Comparison of ENCODE assay signal across 1 cellular context in the genomic region with DNA sequence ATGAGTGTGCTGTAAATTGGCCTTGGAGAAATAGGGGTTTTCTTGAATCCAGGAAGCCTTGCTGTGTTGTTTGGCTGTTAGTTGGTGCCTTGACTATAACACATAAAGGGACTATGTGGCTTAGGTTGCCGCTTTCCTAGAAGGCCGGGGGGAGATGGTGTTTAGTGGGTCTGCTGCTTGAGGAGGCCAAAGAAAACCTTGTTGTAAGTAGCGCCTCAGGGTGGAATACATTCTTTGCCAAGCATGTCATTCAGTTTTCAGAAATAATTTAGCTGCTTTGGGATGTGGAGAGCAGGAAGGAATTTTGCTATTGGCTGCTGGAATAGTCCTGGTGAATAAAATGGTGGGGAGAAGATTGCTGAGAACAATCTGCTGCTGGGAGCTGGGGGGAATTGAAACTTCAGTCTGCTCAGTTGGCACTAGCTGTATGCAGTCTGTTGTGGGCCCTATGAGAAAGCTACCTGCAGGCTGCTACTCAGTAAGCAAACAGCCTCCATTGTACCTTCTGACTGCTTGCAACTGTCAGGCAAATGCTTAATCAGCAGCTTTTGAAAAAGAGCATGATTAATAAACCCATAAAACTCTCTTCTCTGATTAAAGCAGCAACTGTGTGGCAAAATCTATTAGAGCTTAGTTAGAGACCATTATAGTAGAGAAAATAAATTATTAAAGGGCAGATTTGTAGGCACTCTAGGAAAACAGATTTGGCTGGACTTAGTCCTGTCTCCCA.
TF ChIP-seq lines count a peak whose summit lies in the region.

No MANE protein-coding gene starts in this region.

TF ChIP-seq in WTC11, 78 proteins besides CTCF, POLR2A, EP300 and RAD21 (continued from another document):
- TF ChIP-seq, protein P1, sequence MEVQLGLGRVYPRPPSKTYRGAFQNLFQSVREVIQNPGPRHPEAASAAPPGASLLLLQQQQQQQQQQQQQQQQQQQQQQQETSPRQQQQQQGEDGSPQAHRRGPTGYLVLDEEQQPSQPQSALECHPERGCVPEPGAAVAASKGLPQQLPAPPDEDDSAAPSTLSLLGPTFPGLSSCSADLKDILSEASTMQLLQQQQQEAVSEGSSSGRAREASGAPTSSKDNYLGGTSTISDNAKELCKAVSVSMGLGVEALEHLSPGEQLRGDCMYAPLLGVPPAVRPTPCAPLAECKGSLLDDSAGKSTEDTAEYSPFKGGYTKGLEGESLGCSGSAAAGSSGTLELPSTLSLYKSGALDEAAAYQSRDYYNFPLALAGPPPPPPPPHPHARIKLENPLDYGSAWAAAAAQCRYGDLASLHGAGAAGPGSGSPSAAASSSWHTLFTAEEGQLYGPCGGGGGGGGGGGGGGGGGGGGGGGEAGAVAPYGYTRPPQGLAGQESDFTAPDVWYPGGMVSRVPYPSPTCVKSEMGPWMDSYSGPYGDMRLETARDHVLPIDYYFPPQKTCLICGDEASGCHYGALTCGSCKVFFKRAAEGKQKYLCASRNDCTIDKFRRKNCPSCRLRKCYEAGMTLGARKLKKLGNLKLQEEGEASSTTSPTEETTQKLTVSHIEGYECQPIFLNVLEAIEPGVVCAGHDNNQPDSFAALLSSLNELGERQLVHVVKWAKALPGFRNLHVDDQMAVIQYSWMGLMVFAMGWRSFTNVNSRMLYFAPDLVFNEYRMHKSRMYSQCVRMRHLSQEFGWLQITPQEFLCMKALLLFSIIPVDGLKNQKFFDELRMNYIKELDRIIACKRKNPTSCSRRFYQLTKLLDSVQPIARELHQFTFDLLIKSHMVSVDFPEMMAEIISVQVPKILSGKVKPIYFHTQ (CRISPR knock-in tag; IDR thresholded peaks at IDR 0.05), result no peak
- TF ChIP-seq CBFB (CRISPR knock-in tag; IDR thresholded peaks at IDR 0.05; ENCODE audit: low read depth) (no peak), ZBTB21 (CRISPR knock-in tag; IDR thresholded peaks at IDR 0.05; ENCODE audit: borderline replicate concordance) (no peak), RELA (CRISPR knock-in tag; IDR thresholded peaks at IDR 0.05; ENCODE audit: borderline replicate concordance) (no peak)
- TF ChIP-seq, protein P2, sequence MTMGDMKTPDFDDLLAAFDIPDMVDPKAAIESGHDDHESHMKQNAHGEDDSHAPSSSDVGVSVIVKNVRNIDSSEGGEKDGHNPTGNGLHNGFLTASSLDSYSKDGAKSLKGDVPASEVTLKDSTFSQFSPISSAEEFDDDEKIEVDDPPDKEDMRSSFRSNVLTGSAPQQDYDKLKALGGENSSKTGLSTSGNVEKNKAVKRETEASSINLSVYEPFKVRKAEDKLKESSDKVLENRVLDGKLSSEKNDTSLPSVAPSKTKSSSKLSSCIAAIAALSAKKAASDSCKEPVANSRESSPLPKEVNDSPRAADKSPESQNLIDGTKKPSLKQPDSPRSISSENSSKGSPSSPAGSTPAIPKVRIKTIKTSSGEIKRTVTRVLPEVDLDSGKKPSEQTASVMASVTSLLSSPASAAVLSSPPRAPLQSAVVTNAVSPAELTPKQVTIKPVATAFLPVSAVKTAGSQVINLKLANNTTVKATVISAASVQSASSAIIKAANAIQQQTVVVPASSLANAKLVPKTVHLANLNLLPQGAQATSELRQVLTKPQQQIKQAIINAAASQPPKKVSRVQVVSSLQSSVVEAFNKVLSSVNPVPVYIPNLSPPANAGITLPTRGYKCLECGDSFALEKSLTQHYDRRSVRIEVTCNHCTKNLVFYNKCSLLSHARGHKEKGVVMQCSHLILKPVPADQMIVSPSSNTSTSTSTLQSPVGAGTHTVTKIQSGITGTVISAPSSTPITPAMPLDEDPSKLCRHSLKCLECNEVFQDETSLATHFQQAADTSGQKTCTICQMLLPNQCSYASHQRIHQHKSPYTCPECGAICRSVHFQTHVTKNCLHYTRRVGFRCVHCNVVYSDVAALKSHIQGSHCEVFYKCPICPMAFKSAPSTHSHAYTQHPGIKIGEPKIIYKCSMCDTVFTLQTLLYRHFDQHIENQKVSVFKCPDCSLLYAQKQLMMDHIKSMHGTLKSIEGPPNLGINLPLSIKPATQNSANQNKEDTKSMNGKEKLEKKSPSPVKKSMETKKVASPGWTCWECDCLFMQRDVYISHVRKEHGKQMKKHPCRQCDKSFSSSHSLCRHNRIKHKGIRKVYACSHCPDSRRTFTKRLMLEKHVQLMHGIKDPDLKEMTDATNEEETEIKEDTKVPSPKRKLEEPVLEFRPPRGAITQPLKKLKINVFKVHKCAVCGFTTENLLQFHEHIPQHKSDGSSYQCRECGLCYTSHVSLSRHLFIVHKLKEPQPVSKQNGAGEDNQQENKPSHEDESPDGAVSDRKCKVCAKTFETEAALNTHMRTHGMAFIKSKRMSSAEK (CRISPR knock-in tag; IDR thresholded peaks at IDR 0.05; ENCODE audit: borderline replicate concordance), result no peak
- TF ChIP-seq, protein P3, sequence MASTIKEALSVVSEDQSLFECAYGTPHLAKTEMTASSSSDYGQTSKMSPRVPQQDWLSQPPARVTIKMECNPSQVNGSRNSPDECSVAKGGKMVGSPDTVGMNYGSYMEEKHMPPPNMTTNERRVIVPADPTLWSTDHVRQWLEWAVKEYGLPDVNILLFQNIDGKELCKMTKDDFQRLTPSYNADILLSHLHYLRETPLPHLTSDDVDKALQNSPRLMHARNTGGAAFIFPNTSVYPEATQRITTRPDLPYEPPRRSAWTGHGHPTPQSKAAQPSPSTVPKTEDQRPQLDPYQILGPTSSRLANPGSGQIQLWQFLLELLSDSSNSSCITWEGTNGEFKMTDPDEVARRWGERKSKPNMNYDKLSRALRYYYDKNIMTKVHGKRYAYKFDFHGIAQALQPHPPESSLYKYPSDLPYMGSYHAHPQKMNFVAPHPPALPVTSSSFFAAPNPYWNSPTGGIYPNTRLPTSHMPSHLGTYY (CRISPR knock-in tag; IDR thresholded peaks at IDR 0.05), result no peak
- TF ChIP-seq, protein P4, sequence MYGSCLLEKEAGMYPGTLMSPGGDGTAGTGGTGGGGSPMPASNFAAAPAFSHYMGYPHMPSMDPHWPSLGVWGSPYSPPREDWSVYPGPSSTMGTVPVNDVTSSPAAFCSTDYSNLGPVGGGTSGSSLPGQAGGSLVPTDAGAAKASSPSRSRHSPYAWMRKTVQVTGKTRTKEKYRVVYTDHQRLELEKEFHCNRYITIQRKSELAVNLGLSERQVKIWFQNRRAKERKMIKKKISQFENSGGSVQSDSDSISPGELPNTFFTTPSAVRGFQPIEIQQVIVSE (CRISPR knock-in tag; IDR thresholded peaks at IDR 0.05; ENCODE audit: borderline replicate concordance), result no peak
